Comparison of ENCODE assay signal across 15 cellular contexts in genomic region chr5:78718827-78719226, GRCh38.
"Had no signal": no experiment of that assay in that cellular context is flagged by ENCODE, and none has a peak within 500 bp of the region (broad histone marks: within the 10 kb centered on the region; RNA-seq: fewer than 3 reads in every experiment).

No MANE protein-coding gene starts in this region.

- H3K9me3 ChIP-seq: esophagus muscularis mucosa, suprapubic skin had no signal

- FAIRE-seq: endometrium had no signal

- H3K4me1 ChIP-seq: esophagus muscularis mucosa had no signal

- H3K27ac ChIP-seq: dorsolateral prefrontal cortex, esophagus muscularis mucosa, suprapubic skin had no signal

- DNase-seq: activated CD4-positive, alpha-beta T cell treated with anti-CD3 and anti-CD28 coated beads, Interleukin-2, amount 50 U/mL, for 4 hours; activated CD4-positive, CD25-positive, alpha-beta regulatory T cell treated with anti-CD3 and anti-CD28 coated beads, Interleukin-2, amount 50 U/mL, for 72 hours; activated CD8-positive, alpha-beta memory T cell treated with anti-CD3 and anti-CD28 coated beads, Interleukin-2, amount 10 ng/mL, durations not matched to agents 7 days and 5 days; activated effector memory CD4-positive, alpha-beta T cell treated with anti-CD3 and anti-CD28 coated beads, Interleukin-2, amount 50 U/mL, for 16 hours; activated T-cell treated with anti-CD3 and anti-CD28 coated beads, Interleukin-2, amount 50 U/mL, for 4 hours; dorsolateral prefrontal cortex; glutamatergic neuron; natural killer cell; nucleus accumbens; right cardiac atrium; stimulated activated CD4-positive, alpha-beta T cell treated with anti-CD3 and anti-CD28 coated beads, Interleukin-2, amount 100 ng/mL, for 24 hours; stimulated activated naive CD4-positive, alpha-beta T cell treated with Interleukin-2 at 50 U/mL for 16 hours had no signal

- H3K4me3 ChIP-seq: dorsolateral prefrontal cortex, esophagus muscularis mucosa, suprapubic skin had no signal

- H3K27me3 ChIP-seq: dorsolateral prefrontal cortex, esophagus muscularis mucosa, suprapubic skin had no signal

- H3K36me3 ChIP-seq: esophagus muscularis mucosa, suprapubic skin had no signal
